ENCODE assay signal across 8 cellular contexts in the genomic region with DNA sequence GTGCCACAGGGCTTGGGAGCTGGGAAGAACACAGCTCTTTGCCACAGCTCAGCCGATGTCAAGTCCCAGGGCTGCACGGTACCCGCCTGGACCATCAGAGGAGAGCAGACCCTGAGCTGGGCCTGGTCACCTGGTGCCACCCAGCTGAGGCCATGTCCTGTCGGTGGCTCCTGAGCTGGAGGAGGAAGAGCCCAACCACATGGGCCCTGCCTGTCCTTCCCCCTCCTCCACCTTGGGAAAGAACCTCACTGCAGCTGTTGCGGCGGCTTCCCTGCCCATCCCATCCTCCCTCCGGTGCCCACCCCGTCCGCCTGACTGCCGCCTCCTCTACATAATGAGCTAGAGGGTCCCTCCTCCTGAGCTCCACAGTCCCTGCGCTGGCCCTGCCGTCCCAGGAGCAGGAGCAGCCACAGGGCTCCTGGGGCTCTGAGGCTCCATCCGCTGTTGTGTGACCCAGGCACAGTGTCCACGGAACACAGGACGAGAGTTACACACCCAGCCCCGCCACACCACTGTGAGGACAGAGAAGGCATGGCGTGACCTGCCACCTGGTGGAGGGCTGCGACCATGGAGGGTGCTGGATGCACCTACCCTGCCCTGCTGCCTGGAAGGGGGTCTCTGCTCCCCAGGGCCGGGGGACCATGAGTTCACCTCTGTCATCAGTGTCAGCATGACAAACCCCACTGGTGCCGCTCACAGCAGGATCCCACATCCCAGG. TPM values are rescaled to one million over a fixed set of nuclear protein-coding genes. Genes with fewer than 3 reads are reported as not detected.
DNase-seq lines count a peak whose midpoint lies in the region; ATAC-seq, FAIRE-seq and TF ChIP-seq lines count a peak whose summit lies in the region.

No MANE protein-coding gene starts in this region.

- no peaks in the 10 kb centered on the region for H3K9me3 ChIP-seq in heart left ventricle

- peaks cover 0 to 20% (median 7%) of the 10 kb centered on the region in 9 donors for H3K27me3 ChIP-seq in heart left ventricle

- peak; percentile 24 to 52 (median 31) for DNase-seq in NCI-H1417 (lab: John Stamatoyannopoulos, UW)
- DNase-seq in NCI-H1417 treated with DMSO at 0.1 percent for 48 hours (lab: John Stamatoyannopoulos, UW): no peak
- peak; percentile 46 for DNase-seq in NCI-H524 treated with DMSO at 0.1 percent for 48 hours (lab: John Stamatoyannopoulos, UW)
- DNase-seq in activated naive CD4-positive, alpha-beta T cell treated with Interleukin-2 at 50 U/mL for 16 hours: peak; percentile 57
- DNase-seq in heart left ventricle: peak in 3 of 5 donors; percentile 65 to 73 (median 67)
- DNase-seq in stimulated activated CD4-positive, alpha-beta T cell treated with anti-CD3 and anti-CD28 coated beads, Interleukin-15, amount 100 ng/mL, for 24 hours: peak; percentile 66
- no peak for DNase-seq in RCC 7860 (ENCODE audit: low spot score)

- peak; percentile 69 to 80 (median 73) for ATAC-seq in heart left ventricle
- ATAC-seq in HG03378 (IDR thresholded peaks at IDR 0.05; ENCODE audit: unreplicated experiment): no peak

- TF ChIP-seq POLR2A in heart left ventricle (IDR thresholded peaks at IDR 0.05): no peak

- 31 to 55% (median 39%) methylated on average over 11 to 20 of the region's 20 CpGs for WGBS in heart left ventricle, 4 donors

- no peak overlapping the region for H3K4me3 ChIP-seq in heart left ventricle

- H3K36me3 ChIP-seq in heart left ventricle: peaks cover 0 to 8% (median 1%) of the 10 kb centered on the region in 9 donors

- peak; percentile 35 to 68 (median 53) for TF ChIP-seq CTCF in heart left ventricle (IDR thresholded peaks at IDR 0.05)

- peak overlapping the region in 1 of 12 donors; percentile 68 for H3K27ac ChIP-seq in heart left ventricle

- peaks cover 0 to 27% (median 18%) of the 10 kb centered on the region in 12 donors for H3K4me1 ChIP-seq in heart left ventricle

- no peak for FAIRE-seq in RCC 7860 (lab: Jason Lieb, UNC)

- intact Hi-C loops in heart left ventricle (cut with DNase I): loop anchor here in 5 of 10 donors (5.0 to 10.0 kb wide), 3 partner anchors 103 to 493 kb away; partner anchors contain the start of gene NPTX1 (in 1 of the 5)

RNA-seq across cellular contexts. Expression of gene CHMP6, which starts 21.4 kb away (rescaled TPM):
- 10 to 100 TPM; 17.9 to 25.9 (median 19.4) TPM for total RNA-seq in heart left ventricle
- polyA plus RNA-seq in heart left ventricle: 10 to 100 TPM; 24.4 to 35.5 TPM

Comparison
In these comparisons a context has a peak if more than half of its experiments do, and no peak if none do; other contexts are left out.
1. DNase-seq: peak in NCI-H1417 (3 of 3), NCI-H524 treated with DMSO at 0.1 percent for 48 hours (single experiment), activated naive CD4-positive, alpha-beta T cell treated with Interleukin-2 at 50 U/mL for 16 hours (single experiment), heart left ventricle (3 of 5) and stimulated activated CD4-positive, alpha-beta T cell treated with anti-CD3 and anti-CD28 coated beads, Interleukin-15, amount 100 ng/mL, for 24 hours (single experiment); none in NCI-H1417 treated with DMSO at 0.1 percent for 48 hours (single experiment) and RCC 7860 (single experiment).